Comparison of ENCODE assay signal across 1 cellular context in genomic region chr2:27320958-27321543, GRCh38.
TF ChIP-seq lines count a peak whose summit lies in the region.

No MANE protein-coding gene starts in this region.

TF ChIP-seq in SK-N-SH treated with all-trans-retinoic acid at 6 μM for 48 hours, 23 proteins besides CTCF, POLR2A, EP300 and RAD21 (continued from another document):
- 0 out of 2 replicates have a peak, but pooled peaks have one; percentile 67 for TF ChIP-seq POU6F1 (CRISPR knock-in tag; IDR thresholded peaks at IDR 0.05; ENCODE audit: borderline replicate concordance, low read depth)
- TF ChIP-seq ZFP30 (CRISPR knock-in tag; IDR thresholded peaks at IDR 0.05) = no peak
- no peak for TF ChIP-seq GLIS3 (CRISPR knock-in tag; IDR thresholded peaks at IDR 0.05)
- TF ChIP-seq ESRRG (CRISPR knock-in tag; IDR thresholded peaks at IDR 0.05) = no peak
